In the genomic region with DNA sequence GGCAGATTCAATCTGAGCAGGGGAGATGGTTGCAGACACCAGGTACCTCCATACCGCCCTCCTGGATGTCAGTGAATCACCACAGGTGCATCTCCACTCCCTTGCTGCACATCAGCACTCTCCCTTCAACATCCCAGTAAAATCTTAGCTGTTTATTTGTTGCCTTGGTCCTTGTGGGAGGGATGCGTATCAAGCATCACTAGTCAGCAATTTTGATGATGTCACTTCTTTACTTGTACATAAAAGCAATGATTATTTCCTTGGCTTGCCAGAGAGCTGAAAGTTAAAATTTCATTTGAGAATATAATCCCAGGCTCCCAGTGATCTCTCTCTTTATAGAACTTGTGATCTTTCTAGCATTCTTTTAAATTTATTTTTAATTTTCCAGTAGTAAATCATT, we compare ENCODE assay signal across 9 cellular contexts.
"Had no signal": no experiment of that assay in that cellular context is flagged by ENCODE, and none has a peak within 500 bp of the region (broad histone marks: within the 10 kb centered on the region; RNA-seq: fewer than 3 reads in every experiment).

No MANE protein-coding gene starts in this region.

- H3K4me3 ChIP-seq: GM23248 had no signal

- H3K4me3 Mint-ChIP-seq: H9 had no signal

- H3K9ac ChIP-seq: GM23248, KMS-11 had no signal

- H2AFZ ChIP-seq: GM23248 had no signal

- DNase-seq: GM23248, H9, HCEC 1CT, Karpas-422, KBM-7 had no signal

- H3K4me1 Mint-ChIP-seq: H9 had no signal

- H3K27ac Mint-ChIP-seq: H9 had no signal

- H3K27ac ChIP-seq: GM23248, KMS-11 had no signal

- H3K4me2 ChIP-seq: KMS-11 had no signal

- FAIRE-seq: H1, H54, HTR-8/SVneo had no signal
